Comparison of ENCODE assay signal across 23 cellular contexts in genomic region chr9:10339152-10339551, GRCh38.
"Had no signal": no experiment of that assay in that cellular context is flagged by ENCODE, and none has a peak within 500 bp of the region (broad histone marks: within the 10 kb centered on the region; RNA-seq: fewer than 3 reads in every experiment).

No MANE protein-coding gene starts in this region.

- H3K4me2 ChIP-seq: hepatocyte had no signal

- H3K27ac ChIP-seq: dorsolateral prefrontal cortex, epithelial cell of prostate, gastrocnemius medialis, heart left ventricle, hepatocyte, left lung, psoas muscle, skin epidermis, spleen, thoracic aorta, tibial nerve, upper lobe of left lung had no signal

- H3K4me3 ChIP-seq: dorsolateral prefrontal cortex, gastrocnemius medialis, heart left ventricle, hepatocyte, left lung, psoas muscle, skin epidermis, spleen, thoracic aorta, tibial nerve, upper lobe of left lung had no signal

- H3K27me3 ChIP-seq: dorsolateral prefrontal cortex, gastrocnemius medialis, heart left ventricle, hepatocyte, left lung, spleen, tibial nerve, upper lobe of left lung had no signal

- H3K9me3 ChIP-seq: gastrocnemius medialis, psoas muscle, thoracic aorta, upper lobe of left lung had no signal

- DNase-seq: dorsolateral prefrontal cortex; effector CD4-positive, alpha-beta T cell; foreskin fibroblast; gastrocnemius medialis; heart left ventricle; left cardiac atrium; left lung; mesenchymal stem cell; midbrain; naive thymus-derived CD4-positive, alpha-beta T cell; nucleus accumbens; posterior cingulate gyrus; psoas muscle; right cardiac atrium; spleen; stimulated activated naive B cell treated with anti-CD40 and anti-IgM and Interleukin-4, amounts not matched to agents 10 μg/mL and 1 μg/mL and 100 μg/mL, for 72 hours; upper lobe of left lung had no signal

- H3K4me1 ChIP-seq: gastrocnemius medialis, heart left ventricle, left lung, psoas muscle, spleen, tibial nerve, upper lobe of left lung had no signal

- H3K79me2 ChIP-seq: hepatocyte had no signal

- ATAC-seq: esophagus mucosa; gastrocnemius medialis; heart left ventricle; left cardiac atrium; left lung; naive thymus-derived CD4-positive, alpha-beta T cell; psoas muscle; right cardiac atrium; stimulated activated naive B cell treated with anti-CD40 and anti-IgM and Interleukin-4, amounts not matched to agents 10 μg/mL and 1 μg/mL and 100 μg/mL, for 72 hours had no signal

- H3K36me3 ChIP-seq: gastrocnemius medialis, heart left ventricle, left lung, spleen, thoracic aorta, tibial nerve, upper lobe of left lung had no signal
